In genomic region chr5:140555747-140556312, GRCh38 we compare ENCODE assay signal across 9 cellular contexts. TPM values are rescaled to one million over a fixed set of nuclear protein-coding genes. Genes with fewer than 3 reads are reported as not detected.
DNase-seq lines count a peak whose midpoint lies in the region; TF ChIP-seq lines count a peak whose summit lies in the region.
"Had no signal": no experiment of that assay in that cellular context is flagged by ENCODE, and none has a peak within 500 bp of the region (broad histone marks: within the 10 kb centered on the region; RNA-seq: fewer than 3 reads in every experiment).

No MANE protein-coding gene starts in this region.

- peak overlapping the region; percentile 95 for H3K27ac ChIP-seq in A673 (ENCODE audit: low read depth, low read length, poor library complexity, severe bottlenecking)

- intact Hi-C loops in A673 (cut with micrococcal nuclease; ENCODE audit: unreplicated experiment): loop anchor here (10.0 kb wide), 1 partner anchor 159 kb away; no protein-coding TSS in a partner anchor
- intact Hi-C loops in activated T-helper 2 cell treated with anti-CD3 and anti-CD28 coated beads, Interferon-gamma antibody, Interleukin-2, Interleukin-4, amounts not matched to agents 10 μg/mL and 5 μg/mL and 100 μg/mL, durations not matched to agents 14 hours and 24 hours and 36 hours (cut with micrococcal nuclease): loop anchor here (1.0 to 2.0 kb wide), 3 partner anchors 8 to 155 kb away; partner anchors contain the start of genes APBB3, SLC35A4 and TMCO6

- H3K4me1 ChIP-seq in A673 (ENCODE audit: insufficient read depth, low read length, poor library complexity, severe bottlenecking): peaks cover 14% of the 10 kb centered on the region

- no peak for TF ChIP-seq CTCF in A673 (conservative IDR thresholded peaks at IDR 0.05; ENCODE audit: low read depth, low read length)
- TF ChIP-seq CTCF in kidney epithelial cell (IDR thresholded peaks at IDR 0.05; ENCODE audit: insufficient read depth, low read length, poor library complexity, severe bottlenecking): no peak

- H3K27me3 ChIP-seq in A673 (replicated peaks; ENCODE audit: insufficient read depth, low read depth, low read length, poor library complexity): no peaks in the 10 kb centered on the region
- no peaks in the 10 kb centered on the region for H3K27me3 ChIP-seq in H7 (ENCODE audit: control insufficient read depth, insufficient read depth, low read length)
- no peaks in the 10 kb centered on the region for H3K27me3 ChIP-seq in kidney epithelial cell (ENCODE audit: control insufficient read depth, insufficient read depth, low read length)

- peaks cover 45% of the 10 kb centered on the region for H3K4me1 Mint-ChIP-seq in activated T-helper 2 cell treated with anti-CD3 and anti-CD28 coated beads, Interferon-gamma antibody, Interleukin-2, Interleukin-4, amounts not matched to agents 10 μg/mL and 5 μg/mL and 100 μg/mL, durations not matched to agents 14 hours and 24 hours and 36 hours (ENCODE audit: low read depth)

- no TSS peak for BruUV-seq in A673 (replicated peaks; lab: Mats Ljungman, UMichigan)

- peak overlapping the region; percentile 73 for H3K27ac Mint-ChIP-seq in activated T-helper 2 cell treated with anti-CD3 and anti-CD28 coated beads, Interferon-gamma antibody, Interleukin-2, Interleukin-4, amounts not matched to agents 10 μg/mL and 5 μg/mL and 100 μg/mL, durations not matched to agents 14 hours and 24 hours and 36 hours

- H3K9me3 ChIP-seq in A673 (ENCODE audit: low read depth, low read length, poor library complexity, severe bottlenecking): no peaks in the 10 kb centered on the region

- DNase-seq in A673 (ENCODE audit: low spot score) (no peak), H7 (no peak), kidney epithelial cell (ENCODE audit: low read depth) (no peak), glomerular visceral epithelial cell (ENCODE audit: extremely low spot score) (no peak), T1000 (lab: John Stamatoyannopoulos, UW) (no peak), NCI-H128 (lab: John Stamatoyannopoulos, UW; ENCODE audit: unreplicated experiment) (no peak)
- DNase-seq in activated T-helper 2 cell treated with anti-CD3 and anti-CD28 coated beads, Interferon-gamma antibody, Interleukin-2, Interleukin-4, amounts not matched to agents 10 μg/mL and 5 μg/mL and 100 μg/mL, durations not matched to agents 14 hours and 24 hours and 36 hours (ENCODE audit: low spot score): no peak
- DNase-seq in stimulated activated CD4-positive, alpha-beta T cell treated with anti-CD3 and anti-CD28 coated beads, Interleukin-1b, Interleukin-23, amount 100 ng/mL, for 48 hours: no peak
- DNase-seq: NCI-H82 had no signal

- peaks cover 46% of the 10 kb centered on the region for H3K36me3 Mint-ChIP-seq in activated T-helper 2 cell treated with anti-CD3 and anti-CD28 coated beads, Interferon-gamma antibody, Interleukin-2, Interleukin-4, amounts not matched to agents 10 μg/mL and 5 μg/mL and 100 μg/mL, durations not matched to agents 14 hours and 24 hours and 36 hours (ENCODE audit: low read depth)

- peak overlapping the region; percentile 83 for H3K4me3 Mint-ChIP-seq in activated T-helper 2 cell treated with anti-CD3 and anti-CD28 coated beads, Interferon-gamma antibody, Interleukin-2, Interleukin-4, amounts not matched to agents 10 μg/mL and 5 μg/mL and 100 μg/mL, durations not matched to agents 14 hours and 24 hours and 36 hours (ENCODE audit: low read depth)

- H3K36me3 ChIP-seq in A673 (ENCODE audit: insufficient read depth, low read length, poor library complexity, severe bottlenecking): peaks cover 24% of the 10 kb centered on the region
- H3K36me3 ChIP-seq in H7 (replicated peaks; ENCODE audit: control insufficient read depth, insufficient read depth, low read length): peaks cover 17% of the 10 kb centered on the region
- H3K36me3 ChIP-seq in kidney epithelial cell (ENCODE audit: control insufficient read depth, insufficient read depth, low read length): no peaks in the 10 kb centered on the region

- CTCF ChIA-PET in A673 (lab: Charles Lee): no interaction called here

- H3K4me3 ChIP-seq in A673 (ENCODE audit: low read depth, low read length, poor library complexity, severe bottlenecking): peak overlapping the region; percentile 82
- H3K4me3 ChIP-seq in H7 (ENCODE audit: insufficient read depth, low read depth, low read length): peak overlapping the region; percentile 82
- peak overlapping the region; percentile 92 for H3K4me3 ChIP-seq in kidney epithelial cell (ENCODE audit: low read depth, low read length)

- POLR2A ChIA-PET in A673 (lab: Charles Lee; ENCODE audit: low non-redundant PET): no interaction called here

- no peaks in the 10 kb centered on the region for H3K27me3 Mint-ChIP-seq in activated T-helper 2 cell treated with anti-CD3 and anti-CD28 coated beads, Interferon-gamma antibody, Interleukin-2, Interleukin-4, amounts not matched to agents 10 μg/mL and 5 μg/mL and 100 μg/mL, durations not matched to agents 14 hours and 24 hours and 36 hours (ENCODE audit: low read depth)

- no peaks in the 10 kb centered on the region for H3K9me3 Mint-ChIP-seq in activated T-helper 2 cell treated with anti-CD3 and anti-CD28 coated beads, Interferon-gamma antibody, Interleukin-2, Interleukin-4, amounts not matched to agents 10 μg/mL and 5 μg/mL and 100 μg/mL, durations not matched to agents 14 hours and 24 hours and 36 hours

RNA-seq across cellular contexts. Expression of gene SRA1, which starts 1.4 kb away (rescaled TPM):
- total RNA-seq in A673 (2021) (55.1 and 62.3 TPM in 2 replicates), kidney epithelial cell (42.1 and 45.5 TPM in 2 replicates)
- 26.7 and 36.4 TPM in 2 replicates for total RNA-seq in H7 (2014; rRNA removed; shearing (Covaris generic))
- total RNA-seq in activated T-helper 2 cell treated with anti-CD3 and anti-CD28 coated beads, Interferon-gamma antibody, Interleukin-2, Interleukin-4, amounts not matched to agents 10 μg/mL and 5 μg/mL and 100 μg/mL, durations not matched to agents 14 hours and 24 hours and 36 hours: 45.9 and 48.2 TPM in 2 replicates

RNA-seq across cellular contexts. Expression of gene EIF4EBP3, which starts 8.4 kb away (rescaled TPM):
- total RNA-seq in A673 (2021): 5.6 and 7.6 TPM in 2 replicates
- total RNA-seq in H7 (2014; rRNA removed; shearing (Covaris generic)): 0.28 and 2.2 TPM in 2 replicates
- total RNA-seq in activated T-helper 2 cell treated with anti-CD3 and anti-CD28 coated beads, Interferon-gamma antibody, Interleukin-2, Interleukin-4, amounts not matched to agents 10 μg/mL and 5 μg/mL and 100 μg/mL, durations not matched to agents 14 hours and 24 hours and 36 hours: 9.2 and 15.0 TPM in 2 replicates
- total RNA-seq in kidney epithelial cell: 6.4 and 13.3 TPM in 2 replicates

RNA-seq across cellular contexts. Expression of gene APBB3, which starts 8.6 kb away (rescaled TPM):
- total RNA-seq in A673 (2021): 27.8 and 30.2 TPM in 2 replicates
- total RNA-seq in H7 (2014; rRNA removed; shearing (Covaris generic)): 9.2 and 24.0 TPM in 2 replicates
- 15.1 and 17.9 TPM in 2 replicates for total RNA-seq in activated T-helper 2 cell treated with anti-CD3 and anti-CD28 coated beads, Interferon-gamma antibody, Interleukin-2, Interleukin-4, amounts not matched to agents 10 μg/mL and 5 μg/mL and 100 μg/mL, durations not matched to agents 14 hours and 24 hours and 36 hours
- 9.6 and 13.3 TPM in 2 replicates for total RNA-seq in kidney epithelial cell

RNA-seq across cellular contexts. Expression of gene SLC35A4, which starts 8.8 kb away (rescaled TPM):
- 99.6 and 101 TPM in 2 replicates for total RNA-seq in A673 (2021)
- 22.6 and 31.7 TPM in 2 replicates for total RNA-seq in H7 (2014; rRNA removed; shearing (Covaris generic))
- 91.9 and 97.3 TPM in 2 replicates for total RNA-seq in activated T-helper 2 cell treated with anti-CD3 and anti-CD28 coated beads, Interferon-gamma antibody, Interleukin-2, Interleukin-4, amounts not matched to agents 10 μg/mL and 5 μg/mL and 100 μg/mL, durations not matched to agents 14 hours and 24 hours and 36 hours
- total RNA-seq in kidney epithelial cell: 55.9 and 60.5 TPM in 2 replicates
